ENCODE assay signal across 8 cellular contexts in the genomic region with DNA sequence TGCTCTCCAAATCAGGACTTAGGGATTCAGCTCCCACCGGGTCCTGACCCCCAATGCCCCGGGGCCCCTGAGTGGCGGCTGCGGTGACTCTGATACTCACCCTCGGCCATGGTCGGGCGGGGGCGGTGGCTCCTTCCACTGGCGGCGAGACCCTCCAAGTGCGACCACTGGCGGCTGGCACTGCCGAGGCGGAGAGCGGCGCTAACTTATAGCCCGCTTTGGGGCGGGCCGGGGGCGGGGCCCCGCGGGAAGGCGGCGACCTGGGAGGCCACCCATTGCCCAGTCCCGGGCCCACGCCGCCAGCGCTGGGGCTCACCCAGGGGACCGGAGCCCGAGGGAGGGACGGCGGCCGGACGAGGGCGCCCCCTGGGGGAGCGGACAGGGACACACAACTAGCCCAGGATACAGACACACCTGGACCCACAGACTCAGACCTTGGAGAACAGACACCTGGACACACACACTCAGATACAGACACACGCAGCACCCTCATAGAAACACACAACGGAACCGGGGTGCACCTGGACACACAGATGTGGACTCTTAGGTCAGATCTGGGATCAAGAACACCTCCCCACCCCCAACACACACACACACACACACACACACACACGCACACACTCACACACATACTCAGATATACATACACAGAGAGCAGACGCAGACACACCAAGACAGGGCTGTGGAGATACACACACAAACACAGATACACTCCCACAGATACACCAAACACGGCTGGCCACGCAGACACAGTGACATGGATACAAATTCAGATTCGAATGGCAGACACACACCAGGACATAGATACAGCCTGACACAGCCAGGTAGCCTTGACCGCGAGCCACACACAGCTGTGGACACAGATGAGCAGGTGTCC. TPM values are rescaled to one million over a fixed set of nuclear protein-coding genes. Genes with fewer than 3 reads are reported as not detected.
A peak's percentile ranks its signal among the peaks of the same experiment; 100 is the strongest.
DNase-seq lines count a peak whose midpoint lies in the region; ATAC-seq and TF ChIP-seq lines count a peak whose summit lies in the region.

Gene TGM2, minus strand, starts transcription at position 182 of the 877 bp plus-strand sequence. Its CDS starts 72 bp downstream, at position 110.

- POLR2A ChIA-PET in activated CD8-positive, alpha-beta T cell treated with anti-CD3 and anti-CD28 coated beads for 36 hours (lab: Charles Lee): no interaction called here

- H3K9ac ChIP-seq in mucosa of stomach (ENCODE audit: low read length): peak within 1 kb of the TSS; percentile 52

- H3K4me1 Mint-ChIP-seq in activated CD8-positive, alpha-beta T cell treated with anti-CD3 and anti-CD28 coated beads for 36 hours (ENCODE audit: low read depth): peaks cover 7% of the 10 kb centered on the region

- peak; percentile 27 for DNase-seq in NCI-H748 treated with DMSO at 0.1 percent for 48 hours (lab: John Stamatoyannopoulos, UW)
- peak; percentile 58 for DNase-seq in activated CD8-positive, alpha-beta T cell treated with anti-CD3 and anti-CD28 coated beads for 36 hours
- DNase-seq in erythroblast (lab: John Stamatoyannopoulos, UW): peak; percentile 91 to 95
- DNase-seq in suprapubic skin (ENCODE audit: low spot score in 2 of 2): no peak
- no peak for DNase-seq in SJCRH30

- no peaks in the 10 kb centered on the region for H3K9me3 Mint-ChIP-seq in activated CD8-positive, alpha-beta T cell treated with anti-CD3 and anti-CD28 coated beads for 36 hours

- TF ChIP-seq POLR2A in erythroblast (IDR thresholded peaks at IDR 0.05; ENCODE audit: low read length) (peak; percentile 53), suprapubic skin (IDR thresholded peaks at IDR 0.05) (no peak)

- H3K27me3 ChIP-seq in mucosa of stomach (ENCODE audit: control insufficient read depth, insufficient read depth, low read length) (peaks cover 4% of the 10 kb centered on the region), suprapubic skin (no peaks in the 10 kb centered on the region), SJCRH30 (no peaks in the 10 kb centered on the region)

- intact Hi-C loops in activated CD8-positive, alpha-beta T cell treated with anti-CD3 and anti-CD28 coated beads for 36 hours (cut with micrococcal nuclease): loop anchor here (5.0 kb wide), 1 partner anchor 108 kb away; no protein-coding TSS in a partner anchor

- 17% methylated on average over 29 of the region's 46 CpGs for WGBS in suprapubic skin

- peaks cover 20% of the 10 kb centered on the region for H3K27me3 Mint-ChIP-seq in activated CD8-positive, alpha-beta T cell treated with anti-CD3 and anti-CD28 coated beads for 36 hours

- H3K36me3 Mint-ChIP-seq in activated CD8-positive, alpha-beta T cell treated with anti-CD3 and anti-CD28 coated beads for 36 hours (ENCODE audit: low read depth): no peaks in the 10 kb centered on the region

- ATAC-seq in HG02763 (IDR thresholded peaks at IDR 0.05; ENCODE audit: unreplicated experiment): peak; percentile 73
- peak; percentile 81 for ATAC-seq in activated CD8-positive, alpha-beta T cell treated with anti-CD3 and anti-CD28 coated beads for 36 hours

- H3K9me3 ChIP-seq in mucosa of stomach (ENCODE audit: control insufficient read depth, low read length) (no peaks in the 10 kb centered on the region), suprapubic skin (no peaks in the 10 kb centered on the region), SJCRH30 (replicated peaks) (no peaks in the 10 kb centered on the region)

- no peak within 1 kb of the TSS for H3K27ac Mint-ChIP-seq in activated CD8-positive, alpha-beta T cell treated with anti-CD3 and anti-CD28 coated beads for 36 hours

- TF ChIP-seq CTCF in GM12872 (IDR thresholded peaks at IDR 0.05; ENCODE audit: insufficient read depth, low read depth, low read length) (peak; percentile 88), suprapubic skin (IDR thresholded peaks at IDR 0.05) (peak; percentile 42 to 78)
- peak; percentile 75 for TF ChIP-seq CTCF in activated CD8-positive, alpha-beta T cell treated with anti-CD3 and anti-CD28 coated beads for 36 hours (IDR thresholded peaks at IDR 0.05)

- H3K36me3 ChIP-seq in mucosa of stomach (ENCODE audit: control insufficient read depth, insufficient read depth, low read length) (no peaks in the 10 kb centered on the region), suprapubic skin (no peaks in the 10 kb centered on the region), SJCRH30 (no peaks in the 10 kb centered on the region)

- no peak for TF ChIP-seq EP300 in suprapubic skin (IDR thresholded peaks at IDR 0.05)

- CTCF ChIA-PET in activated CD8-positive, alpha-beta T cell treated with anti-CD3 and anti-CD28 coated beads for 36 hours (lab: Charles Lee): interaction anchor here (0.9 to 2.2 kb wide), 4 partner anchors 8 to 107 kb away, joined by 3 to 9 read pairs (median 6); no protein-coding TSS in a partner anchor

- H3K4me1 ChIP-seq in mucosa of stomach (ENCODE audit: control insufficient read depth, insufficient read depth, low read length) (peaks cover 22% of the 10 kb centered on the region), suprapubic skin (peaks cover 12% of the 10 kb centered on the region), SJCRH30 (peaks cover 27% of the 10 kb centered on the region)

- no peak within 1 kb of the TSS for H3K4me3 ChIP-seq in mucosa of stomach (ENCODE audit: low read length)
- H3K4me3 ChIP-seq in suprapubic skin: peak within 1 kb of the TSS; percentile 43
- no peak within 1 kb of the TSS for H3K4me3 ChIP-seq in SJCRH30

- H3K4me3 Mint-ChIP-seq in activated CD8-positive, alpha-beta T cell treated with anti-CD3 and anti-CD28 coated beads for 36 hours: no peak within 1 kb of the TSS

- H3K27ac ChIP-seq in suprapubic skin (no peak within 1 kb of the TSS), SJCRH30 (no peak within 1 kb of the TSS)

RNA-seq across cellular contexts. Expression of gene TGM2, which starts in this region (rescaled TPM):
- total RNA-seq in activated CD8-positive, alpha-beta T cell treated with anti-CD3 and anti-CD28 coated beads for 36 hours: not detected
- total RNA-seq in suprapubic skin: 1 to 10 TPM; 1.5 to 6.6 (median 3.8) TPM
- 0.10 and 0.13 TPM in 2 replicates for total RNA-seq in SJCRH30 (2014; rRNA removed; shearing (Covaris generic))

Comparison
In these comparisons a context has a peak if more than half of its experiments do, and no peak if none do; other contexts are left out.
1. Peak in DNase-seq and ATAC-seq in activated CD8-positive, alpha-beta T cell treated with anti-CD3 and anti-CD28 coated beads for 36 hours; RNA of the gene not detected or under 1 TPM.
2. DNase-seq: peak in NCI-H748 treated with DMSO at 0.1 percent for 48 hours (single experiment) and erythroblast (2 of 2); none in suprapubic skin (0 of 2) and SJCRH30 (0 of 2).
3. Peak in every context shown above with its lines, with median percentiles within 50 percentile points of each other: CTCF ChIP-seq.